ENCODE assay signal across 8 cellular contexts in the genomic region with DNA sequence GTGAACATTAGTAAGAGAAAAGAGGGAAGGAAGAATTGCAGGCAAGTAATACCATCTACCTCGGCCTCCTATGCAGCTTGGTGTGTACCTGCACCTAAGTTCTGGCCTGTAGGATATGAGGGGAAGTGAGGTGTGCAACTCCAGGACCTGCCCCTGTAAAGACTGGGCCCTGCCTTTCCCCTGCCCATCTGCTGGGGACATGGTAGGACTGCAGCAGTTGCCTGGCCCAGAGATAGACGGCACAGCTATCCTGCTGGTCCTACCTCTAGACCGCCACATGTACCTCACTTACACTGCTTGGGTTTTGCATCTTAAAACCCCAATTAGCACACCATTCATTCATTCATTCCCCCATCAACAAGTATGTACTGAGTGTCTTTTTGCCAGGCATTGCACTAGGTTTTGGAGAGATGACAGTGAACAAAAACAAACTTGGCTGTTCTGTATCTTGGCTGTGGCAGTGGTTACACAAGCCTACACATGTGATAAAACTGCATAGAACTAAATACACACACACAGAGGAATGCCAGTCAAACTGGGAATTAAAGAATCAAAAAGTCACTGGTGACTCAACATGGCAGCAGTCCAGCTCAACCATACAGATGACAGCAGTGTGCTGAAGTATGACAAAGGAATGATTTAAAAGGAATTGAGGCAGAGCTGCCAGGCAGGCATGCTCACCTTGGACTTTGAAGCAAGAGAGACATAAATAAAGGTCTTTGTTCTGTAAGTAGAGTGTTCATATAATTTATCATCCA. TPM values are rescaled to one million over a fixed set of nuclear protein-coding genes. Genes with fewer than 3 reads are reported as not detected.
DNase-seq lines count a peak whose midpoint lies in the region; ATAC-seq, FAIRE-seq and TF ChIP-seq lines count a peak whose summit lies in the region.

No MANE protein-coding gene starts in this region.

- peaks cover 2% of the 10 kb centered on the region for H3K79me2 ChIP-seq in endothelial cell of umbilical vein (ENCODE audit: control insufficient read depth, insufficient read depth, low read length)

- H3K4me1 ChIP-seq in endothelial cell of umbilical vein (ENCODE audit: control insufficient read depth, extremely low read depth, insufficient read depth, low read length) (peaks cover 14% of the 10 kb centered on the region), neuronal stem cell (ENCODE audit: control insufficient read depth in 2 of 2, insufficient read depth in 1 of 2, low read depth in 1 of 2, low read length in 2 of 2) (peaks cover 0 to 3% of the 10 kb centered on the region in 2 donors)

- H3K4me2 ChIP-seq in endothelial cell of umbilical vein (ENCODE audit: insufficient read depth, low read length): no peak overlapping the region
- H3K4me2 ChIP-seq in neuronal stem cell (ENCODE audit: insufficient read depth, low read length, poor library complexity, severe bottlenecking): no peak overlapping the region

- no peak for ATAC-seq in GM21737 (IDR thresholded peaks at IDR 0.05; ENCODE audit: unreplicated experiment)

- intact Hi-C loops in endothelial cell of umbilical vein (cut with micrococcal nuclease): no loop called here

- H3K27ac ChIP-seq in endothelial cell of umbilical vein (ENCODE audit: insufficient read depth, low read depth, low read length) (no peak overlapping the region), neuronal stem cell (replicated peaks; ENCODE audit: low read length) (no peak overlapping the region)

- no TSS peak for BruUV-seq in endothelial cell of umbilical vein (replicated peaks; lab: Mats Ljungman, UMichigan)

- H3K9me1 ChIP-seq in endothelial cell of umbilical vein (replicated peaks; ENCODE audit: control insufficient read depth, extremely low read depth, insufficient read depth, low read length): no peaks in the 10 kb centered on the region

- no peak overlapping the region for H3K4ac ChIP-seq in neuronal stem cell (ENCODE audit: low read length)

- no peak overlapping the region for H3K9ac ChIP-seq in endothelial cell of umbilical vein (replicated peaks; ENCODE audit: extremely low read depth, insufficient read depth, low read length)
- H3K9ac ChIP-seq in neuronal stem cell (ENCODE audit: low read depth, low read length, poor library complexity): no peak overlapping the region

- no peaks in the 10 kb centered on the region for H3K27me3 ChIP-seq in endothelial cell of umbilical vein (ENCODE audit: control insufficient read depth in 2 of 2, insufficient read depth in 2 of 2, low read length in 2 of 2)
- peaks cover 0 to 5% (median 0%) of the 10 kb centered on the region in 3 experiments for H3K27me3 ChIP-seq in neuronal stem cell (ENCODE audit: control insufficient read depth in 3 of 3, insufficient read depth in 3 of 3, low read depth in 1 of 3, low read length in 3 of 3)

- H3K14ac ChIP-seq in neuronal stem cell (ENCODE audit: low read length): no peak overlapping the region

- H2BK120ac ChIP-seq in neuronal stem cell (ENCODE audit: low read depth, low read length): no peak overlapping the region

- peak overlapping the region; percentile 11 for H3K18ac ChIP-seq in neuronal stem cell (ENCODE audit: low read length)

- H4K91ac ChIP-seq in neuronal stem cell (ENCODE audit: low read depth, low read length, poor library complexity): no peak overlapping the region

- H2BK15ac ChIP-seq in neuronal stem cell (ENCODE audit: low read length): no peak overlapping the region

- TF ChIP-seq CTCF in endothelial cell of umbilical vein (IDR thresholded peaks at IDR 0.05; ENCODE audit: extremely low read depth in 1 of 2, insufficient read depth in 1 of 2, low read depth in 1 of 2, low read length in 2 of 2): no peak

- peak; percentile 45 for DNase-seq in AG08395 (ENCODE audit: low spot score)
- peak; percentile 70 for DNase-seq in endothelial cell of umbilical vein (ENCODE audit: low read depth, low spot score)
- DNase-seq in neuronal stem cell (ENCODE audit: low spot score): no peak
- no peak for DNase-seq in NCI-H2196 treated with DMSO at 0.1 percent for 48 hours (lab: John Stamatoyannopoulos, UW; ENCODE audit: unreplicated experiment)
- no peak for DNase-seq in activated CD8-positive, alpha-beta memory T cell treated with anti-CD3 and anti-CD28 coated beads, Interleukin-2, amount 50 U/mL, for 48 hours
- no peak for DNase-seq in activated gamma-delta T cell (lab: John Stamatoyannopoulos, UW)

- CTCF ChIA-PET in endothelial cell of umbilical vein (lab: Charles Lee): interaction anchor here (1.8 kb wide), 1 partner anchor 10 kb away, joined by 7 read pairs; no protein-coding TSS in a partner anchor

- no peak for TF ChIP-seq POLR2A in endothelial cell of umbilical vein (IDR thresholded peaks at IDR 0.05; ENCODE audit: low read depth, low read length)

- H2BK5ac ChIP-seq in neuronal stem cell (ENCODE audit: low read length): no peak overlapping the region

- H3K23ac ChIP-seq in neuronal stem cell (ENCODE audit: low read depth, low read length, poor library complexity): no peak overlapping the region

- H2AFZ ChIP-seq in endothelial cell of umbilical vein (ENCODE audit: low read depth, low read length) (no peak overlapping the region), neuronal stem cell (ENCODE audit: low read length) (no peak overlapping the region)

- H3K36me3 ChIP-seq in endothelial cell of umbilical vein (ENCODE audit: control insufficient read depth in 2 of 2, extremely low read depth in 1 of 2, insufficient read depth in 2 of 2, low read length in 2 of 2) (no peaks in the 10 kb centered on the region), neuronal stem cell (replicated peaks in 1 of 2; ENCODE audit: control insufficient read depth in 2 of 2, insufficient read depth in 2 of 2, low read length in 2 of 2) (peaks cover 0 to 3% of the 10 kb centered on the region in 2 donors)

- no peak overlapping the region for H4K8ac ChIP-seq in neuronal stem cell (ENCODE audit: low read depth, low read length)

- TF ChIP-seq RAD21 in Ishikawa (IDR thresholded peaks at IDR 0.05; ENCODE audit: low read depth): no peak

- no peak overlapping the region for H3K4me3 ChIP-seq in endothelial cell of umbilical vein (replicated peaks in 1 of 3; ENCODE audit: insufficient read depth in 1 of 3, low read depth in 1 of 3, low read length in 3 of 3)
- H3K4me3 ChIP-seq in neuronal stem cell (ENCODE audit: low read length in 2 of 2): no peak overlapping the region

- dilution Hi-C loops in endothelial cell of umbilical vein (cut with MboI; ENCODE audit: extremely low pct_ligation_motif_present, low sequenced_read_pairs): no loop called here

- H4K20me1 ChIP-seq in endothelial cell of umbilical vein (replicated peaks; ENCODE audit: control insufficient read depth, extremely low read depth, insufficient read depth, low read length): no peaks in the 10 kb centered on the region

- POLR2A ChIA-PET in endothelial cell of umbilical vein (lab: Charles Lee): no interaction called here

- peak; percentile 82; the same call in 1 of the 2 replicates for TF ChIP-seq EP300 in Ishikawa (IDR thresholded peaks at IDR 0.05; ENCODE audit: borderline replicate concordance)

- H3K79me1 ChIP-seq in neuronal stem cell (ENCODE audit: low read depth, low read length): no peaks in the 10 kb centered on the region

- WGBS in neuronal stem cell (ENCODE audit: extremely low coverage in 2 of 2, insufficient read length in 2 of 2, insufficient replicate concordance in 1 of 2), 2 donors: no CpG with 5 or more reads among the region's 3 CpGs

- peak; percentile 62 for FAIRE-seq in endothelial cell of umbilical vein (lab: Jason Lieb, UNC)

- H2AK5ac ChIP-seq in neuronal stem cell (ENCODE audit: low read depth, low read length): no peak overlapping the region

- H2BK12ac ChIP-seq in neuronal stem cell (ENCODE audit: low read length): no peak overlapping the region

- H3K9me3 ChIP-seq in endothelial cell of umbilical vein (replicated peaks; ENCODE audit: control insufficient read depth, insufficient read depth, low read length) (no peaks in the 10 kb centered on the region), neuronal stem cell (replicated peaks in 1 of 2; ENCODE audit: control insufficient read depth in 2 of 2, insufficient read depth in 1 of 2, low read depth in 1 of 2, low read length in 2 of 2) (peaks cover 10 to 18% of the 10 kb centered on the region in 2 donors)

TF ChIP-seq in Ishikawa, 13 proteins besides CTCF, POLR2A, EP300 and RAD21 (continues in another document):
- TF ChIP-seq NFIC (IDR thresholded peaks at IDR 0.05) (peak; percentile 97), ZBTB7A (IDR thresholded peaks at IDR 0.05; ENCODE audit: low read depth) (no peak)

TF ChIP-seq in endothelial cell of umbilical vein, 7 proteins besides CTCF, POLR2A, EP300 and RAD21 (continues in another document):
- no peak for TF ChIP-seq MYC (IDR thresholded peaks at IDR 0.05; ENCODE audit: low read depth, low read length)
- no peak for TF ChIP-seq GATA2 (IDR thresholded peaks at IDR 0.05; ENCODE audit: insufficient read depth, insufficient read length, low read depth, low read length)
- TF ChIP-seq JUN (IDR thresholded peaks at IDR 0.05; ENCODE audit: borderline replicate concordance, insufficient read depth, insufficient read length, low read depth): peak; percentile 28
- peak; percentile 48 for TF ChIP-seq FOS (IDR thresholded peaks at IDR 0.05; ENCODE audit: borderline replicate concordance, insufficient read depth, low read length)
- TF ChIP-seq POLR2AphosphoS5 (IDR thresholded peaks at IDR 0.05; ENCODE audit: insufficient read depth, low read depth, low read length): no peak

RNA-seq across cellular contexts. Expression of a gene that starts 23.3 kb away (rescaled TPM):
- total RNA-seq in endothelial cell of umbilical vein: 108 and 123 TPM in 2 replicates
- polyA plus RNA-seq in endothelial cell of umbilical vein: 126 and 153 TPM in 2 replicates
- 83.5 and 99.1 TPM in 2 replicates for polyA plus RNA-seq in endothelial cell of umbilical vein (2011; cell fraction: cytosol; rRNA removed)
- 54.0 and 56.7 TPM in 2 replicates for polyA plus RNA-seq in endothelial cell of umbilical vein (2011; cell fraction: nucleus; rRNA removed)
- 59.8 and 70.3 TPM in 2 replicates for polyA plus RNA-seq in endothelial cell of umbilical vein (2012)
- 80.6 and 100 TPM in 2 replicates for polyA minus RNA-seq in endothelial cell of umbilical vein
- polyA minus RNA-seq in endothelial cell of umbilical vein (2011; cell fraction: cytosol; rRNA and poly(A)+ RNA removed): 49.0 TPM
- 31.9 and 43.9 TPM in 2 replicates for polyA minus RNA-seq in endothelial cell of umbilical vein (2011; cell fraction: nucleus; rRNA and poly(A)+ RNA removed)
- 43.6 TPM for polyA plus RNA-seq in neuronal stem cell (2013, experiment 1 of 2)
- 43.0 TPM for polyA plus RNA-seq in neuronal stem cell (2013, experiment 2 of 2)

RNA-seq across cellular contexts. Expression of a gene that starts 35.1 kb away (rescaled TPM):
- 14.6 and 19.7 TPM in 2 replicates for total RNA-seq in endothelial cell of umbilical vein
- 3.3 and 3.7 TPM in 2 replicates for polyA plus RNA-seq in endothelial cell of umbilical vein
- 5.8 and 7.0 TPM in 2 replicates for polyA plus RNA-seq in endothelial cell of umbilical vein (2011; cell fraction: cytosol; rRNA removed)
- 13.3 and 20.5 TPM in 2 replicates for polyA plus RNA-seq in endothelial cell of umbilical vein (2011; cell fraction: nucleus; rRNA removed)
- polyA plus RNA-seq in endothelial cell of umbilical vein (2012): 11.7 and 15.7 TPM in 2 replicates
- 4.4 and 5.8 TPM in 2 replicates for polyA minus RNA-seq in endothelial cell of umbilical vein
- polyA minus RNA-seq in endothelial cell of umbilical vein (2011; cell fraction: cytosol; rRNA and poly(A)+ RNA removed): 14.7 TPM
- 6.6 and 7.7 TPM in 2 replicates for polyA minus RNA-seq in endothelial cell of umbilical vein (2011; cell fraction: nucleus; rRNA and poly(A)+ RNA removed)
- 36.6 TPM for polyA plus RNA-seq in neuronal stem cell (2013, experiment 1 of 2)
- 36.1 TPM for polyA plus RNA-seq in neuronal stem cell (2013, experiment 2 of 2)

Comparison
In these comparisons a context has a peak if more than half of its experiments do, and no peak if none do; other contexts are left out.
1. DNase-seq: peak in AG08395 (single experiment) and endothelial cell of umbilical vein (single experiment); none in neuronal stem cell (single experiment), NCI-H2196 treated with DMSO at 0.1 percent for 48 hours (single experiment), activated CD8-positive, alpha-beta memory T cell treated with anti-CD3 and anti-CD28 coated beads, Interleukin-2, amount 50 U/mL, for 48 hours (single experiment) and activated gamma-delta T cell (single experiment).